8 cellular contexts compared by ENCODE assay signal in genomic region chr17:82458130-82458884, GRCh38. TPM values are rescaled to one million over a fixed set of nuclear protein-coding genes. Genes with fewer than 3 reads are reported as not detected.
DNase-seq lines count a peak whose midpoint lies in the region; ATAC-seq and TF ChIP-seq lines count a peak whose summit lies in the region.

Gene NARF, plus strand, starts transcription at chr17:82458741. Its CDS starts 63 bp downstream, at chr17:82458804.

- H3K4me3 ChIP-seq in BE2C (ENCODE audit: low read depth, low read length) (peak within 1 kb of the TSS; percentile 92), colonic mucosa (peak within 1 kb of the TSS; percentile 93)

- ATAC-seq in HG03460 (IDR thresholded peaks at IDR 0.05; ENCODE audit: unreplicated experiment) = peak; percentile 93
- peak; percentile 93 for ATAC-seq in left colon

- H3K9ac ChIP-seq in colonic mucosa (ENCODE audit: low read depth in 2 of 2, low read length in 2 of 2) = peak within 1 kb of the TSS; percentile 91 to 99

- H3K36me3 ChIP-seq in BE2C (peaks cover 19% of the 10 kb centered on the region), colonic mucosa (no peaks in the 10 kb centered on the region)

- H3K4me1 ChIP-seq in BE2C (peaks cover 3% of the 10 kb centered on the region; the same call in 1 of the 2 replicates), colonic mucosa (peaks cover 11% of the 10 kb centered on the region)

- TF ChIP-seq CTCF in BE2C (IDR thresholded peaks at IDR 0.05; ENCODE audit: low read depth, low read length) (no peak), colonic mucosa (IDR thresholded peaks at IDR 0.05) (no peak)

- intact Hi-C loops in colonic mucosa (cut with DNase I) = no loop called here
- intact Hi-C loops in left colon (cut with DNase I, micrococcal nuclease) = no loop called here

- peak; percentile 99 for DNase-seq in BE2C
- peak; percentile 96 for DNase-seq in GM19240 (ENCODE audit: insufficient read length, low spot score)
- DNase-seq in NCI-H526 (lab: John Stamatoyannopoulos, UW) = peak; percentile 97 to 99
- peak; percentile 97 for DNase-seq in activated CD4-positive, alpha-beta T cell treated with anti-CD3 and anti-CD28 coated beads for 48 hours
- peak; percentile 98 for DNase-seq in colonic mucosa
- peak; percentile 96 to 99 for DNase-seq in left colon
- DNase-seq in stimulated activated CD4-positive, alpha-beta T cell treated with anti-CD3 and anti-CD28 coated beads, Interleukin-1b, Interleukin-23, amount 100 ng/mL, for 48 hours = peak; percentile 97

- peak within 1 kb of the TSS; percentile 100 for H3K27ac ChIP-seq in colonic mucosa

- no peaks in the 10 kb centered on the region for H3K9me3 ChIP-seq in BE2C
- no peaks in the 10 kb centered on the region for H3K9me3 ChIP-seq in colonic mucosa

- H3K27me3 ChIP-seq in BE2C = no peaks in the 10 kb centered on the region
- no peaks in the 10 kb centered on the region for H3K27me3 ChIP-seq in colonic mucosa

RNA-seq across cellular contexts. Expression of gene NARF, which starts in this region (rescaled TPM):
- polyA plus RNA-seq in BE2C (2012; ENCODE audit: insufficient read depth, insufficient read length, low read depth) = 108 TPM
- total RNA-seq in colonic mucosa = 10 to 100 TPM; 68.7 to 75.5 TPM
- total RNA-seq in left colon = 10 to 100 TPM; 47.6 to 50.9 TPM

Comparison
In these comparisons a context has a peak if more than half of its experiments do, and no peak if none do; other contexts are left out.
1. Peak in every context shown above with its lines: DNase-seq, ATAC-seq, H3K4me3 ChIP-seq and H3K27ac ChIP-seq.